Comparison of ENCODE assay signal across 25 cellular contexts in the genomic region with DNA sequence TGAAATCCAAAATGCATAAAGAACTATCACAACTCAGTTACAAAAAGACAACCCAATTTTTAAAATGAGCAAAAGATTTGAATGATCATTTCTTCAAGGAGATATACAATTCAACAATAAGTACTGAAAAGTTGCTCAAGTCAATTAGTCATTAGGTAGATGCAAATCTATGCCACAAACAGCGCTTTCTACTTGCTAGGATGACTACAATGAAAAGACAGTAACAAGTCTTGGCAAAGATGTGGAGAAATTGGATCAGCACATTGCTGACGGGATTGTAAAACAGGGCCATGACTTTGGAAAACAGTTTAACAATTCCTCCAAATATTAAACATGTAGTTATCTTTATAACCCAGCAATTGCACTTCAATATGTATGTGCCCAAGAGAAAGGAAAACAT.
"Had no signal": no experiment of that assay in that cellular context is flagged by ENCODE, and none has a peak within 500 bp of the region (broad histone marks: within the 10 kb centered on the region; RNA-seq: fewer than 3 reads in every experiment).

No MANE protein-coding gene starts in this region.

- H3K4me3 Mint-ChIP-seq: dendritic cell treated with granulocyte-macrophage colony-stimulating factor and Interleukin-4, amounts not matched to agents 40 ng/mL and 50 ng/mL, for 4 days; immature natural killer cell; memory B cell; naive thymus-derived CD4-positive, alpha-beta T cell; natural killer cell had no signal

- H3K9me3 ChIP-seq: colonic mucosa, esophagus muscularis mucosa, gastrocnemius medialis, left lung, lower lobe of right lung had no signal

- H2AFZ ChIP-seq: hepatocyte had no signal

- H3K36me3 ChIP-seq: colonic mucosa, esophagus muscularis mucosa, gastrocnemius medialis, left lung, lower lobe of right lung had no signal

- H3K4me1 ChIP-seq: colonic mucosa, esophagus muscularis mucosa, gastrocnemius medialis, left lung, lower lobe of right lung had no signal

- H3K79me2 ChIP-seq: hepatocyte had no signal

- H3K4me3 ChIP-seq: colonic mucosa, esophagus muscularis mucosa, gastrocnemius medialis, hepatocyte, left lung, lower lobe of right lung had no signal

- H3K9me3 Mint-ChIP-seq: dendritic cell treated with granulocyte-macrophage colony-stimulating factor and Interleukin-4, amounts not matched to agents 40 ng/mL and 50 ng/mL, for 4 days; memory B cell had no signal

- H3K27me3 ChIP-seq: colonic mucosa, esophagus muscularis mucosa, gastrocnemius medialis, hepatocyte, left lung had no signal

- H3K36me3 Mint-ChIP-seq: immature natural killer cell; memory B cell; naive thymus-derived CD4-positive, alpha-beta T cell; natural killer cell had no signal

- DNase-seq: cerebellar nuclear complex; colonic mucosa; cortex of kidney; effector CD4-positive, alpha-beta T cell; effector memory CD4-positive, alpha-beta T cell; foreskin melanocyte; gastrocnemius medialis; glutamatergic neuron; head of caudate nucleus; hypothalamus; immature natural killer cell; islet precursor cell; left cardiac atrium; left lung; left ventricle myocardium superior; lower lobe of right lung; mesendoderm; midbrain; naive thymus-derived CD4-positive, alpha-beta T cell; natural killer cell had no signal

- FAIRE-seq: endothelial cell of umbilical vein had no signal

- H3K4me2 ChIP-seq: hepatocyte had no signal

- H3K27ac Mint-ChIP-seq: dendritic cell treated with granulocyte-macrophage colony-stimulating factor and Interleukin-4, amounts not matched to agents 40 ng/mL and 50 ng/mL, for 4 days; immature natural killer cell; memory B cell; naive thymus-derived CD4-positive, alpha-beta T cell; natural killer cell had no signal

- H3K27me3 Mint-ChIP-seq: dendritic cell treated with granulocyte-macrophage colony-stimulating factor and Interleukin-4, amounts not matched to agents 40 ng/mL and 50 ng/mL, for 4 days; naive thymus-derived CD4-positive, alpha-beta T cell had no signal

- H3K4me1 Mint-ChIP-seq: immature natural killer cell; memory B cell; naive thymus-derived CD4-positive, alpha-beta T cell; natural killer cell had no signal

- H3K27ac ChIP-seq: colonic mucosa, esophagus muscularis mucosa, gastrocnemius medialis, hepatocyte, left lung, lower lobe of right lung had no signal
